ENCODE assay signal across 33 cellular contexts in genomic region chr7:115987486-115987885, GRCh38. TPM values are rescaled to one million over a fixed set of nuclear protein-coding genes. Genes with fewer than 3 reads are reported as not detected.
DNase-seq lines count a peak whose midpoint lies in the region; ATAC-seq, FAIRE-seq and TF ChIP-seq lines count a peak whose summit lies in the region.
"Had no signal": no experiment of that assay in that cellular context is flagged by ENCODE, and none has a peak within 500 bp of the region (broad histone marks: within the 10 kb centered on the region; RNA-seq: fewer than 3 reads in every experiment).

No MANE protein-coding gene starts in this region.

- H3K36me3 ChIP-seq in PC-3 (ENCODE audit: low read depth, low read length): no peaks in the 10 kb centered on the region
- H3K36me3 ChIP-seq: BE2C, BLaER1 had no signal

- TF ChIP-seq CTCF in LNCaP clone FGC (IDR thresholded peaks at IDR 0.05; ENCODE audit: control insufficient read depth, extremely low read depth, insufficient read depth) (no peak), PC-3 (conservative IDR thresholded peaks at IDR 0.05; ENCODE audit: low read depth, low read length) (no peak)

- H3K9me2 ChIP-seq in PC-3 (replicated peaks; ENCODE audit: low read length): no peaks in the 10 kb centered on the region

- no peak overlapping the region for H3K9ac ChIP-seq in PC-3 (ENCODE audit: low read length)
- H3K9ac ChIP-seq: BLaER1; BLaER1 treated with 17β-estradiol and CSF1 and Interleukin-3, amounts not matched to agents 10 nM and 100 nM had no signal

- no peaks in the 10 kb centered on the region for H3K79me2 ChIP-seq in PC-3 (ENCODE audit: low read length)

- no TSS peak for BruUV-seq in PC-3 (replicated peaks; lab: Mats Ljungman, UMichigan)

- FAIRE-seq in GM12892 (lab: Jason Lieb, UNC): peak; percentile 82
- FAIRE-seq: A549, D721Med had no signal

- no peak for TF ChIP-seq POLR2A in GM12892 (IDR thresholded peaks at IDR 0.05; ENCODE audit: low read depth, low read length)

- no peak overlapping the region for H2AFZ ChIP-seq in PC-3 (ENCODE audit: low read length)

- H3K9me3 ChIP-seq in PC-3 (ENCODE audit: low read length): no peaks in the 10 kb centered on the region
- H3K9me3 ChIP-seq: A549; BE2C; BLaER1; BLaER1 treated with 17β-estradiol and CSF1 and Interleukin-3, amounts not matched to agents 10 nM and 100 nM; Caco-2 had no signal

- POLR2A ChIA-PET in PC-3 (lab: Charles Lee; ENCODE audit: unreplicated experiment): no interaction called here

- ATAC-seq in PC-3: peak; percentile 87
- ATAC-seq: A549; CD8-positive, alpha-beta T cell had no signal

- CTCF ChIA-PET in PC-3 (lab: Charles Lee): no interaction called here

- no peaks in the 10 kb centered on the region for H3K4me1 ChIP-seq in PC-3 (ENCODE audit: insufficient read depth, low read length)
- H3K4me1 ChIP-seq: A549, BE2C, BLaER1, Caco-2 had no signal

- H3K4me2 ChIP-seq in PC-3 (ENCODE audit: low read length): no peak overlapping the region
- H3K4me2 ChIP-seq: A549; BLaER1; BLaER1 treated with 17β-estradiol and CSF1 and Interleukin-3, amounts not matched to agents 10 nM and 100 nM had no signal

- H4K20me1 ChIP-seq in PC-3 (ENCODE audit: low read length): no peaks in the 10 kb centered on the region
- H4K20me1 ChIP-seq: BLaER1 had no signal

- intact Hi-C loops in PC-3 (cut with micrococcal nuclease): no loop called here

- no peak overlapping the region for H3K27ac ChIP-seq in PC-3 (ENCODE audit: low read length)
- H3K27ac ChIP-seq: 22Rv1; A549; BLaER1; BLaER1 treated with 17β-estradiol and CSF1 and Interleukin-3, amounts not matched to agents 10 nM and 100 nM; C4-2B had no signal

- DNase-seq in GM12892 (ENCODE audit: insufficient read length) (no peak), LNCaP clone FGC (ENCODE audit: low read depth) (peak; percentile 62), PC-3 (no peak), iPS-NIHi7 (ENCODE audit: extremely low spot score) (no peak), activated gamma-delta T cell treated with Interleukin-2 at 50 U/mL for 16 hours (no peak)
- no peak for DNase-seq in activated naive CD4-positive, alpha-beta T cell (lab: John Stamatoyannopoulos, UW)
- DNase-seq: 8988T; ACHN; AML-193; BE2C; C1 segment of cervical spinal cord; Caco-2; Calu3; CD4-positive, alpha-beta memory T cell; CD4-positive, alpha-beta T cell; CD4-positive, CD25-positive, alpha-beta regulatory T cell; CD8-positive, alpha-beta memory T cell; CD8-positive, alpha-beta T cell; COR-L47; DMS 273 treated with DMSO at 0.1 percent for 48 hours; DMS153; DMS53; DMS79; DMS79 treated with DMSO at 0.1 percent for 48 hours; DND-41; EL had no signal

- peaks cover 12% of the 10 kb centered on the region; the same call in 1 of the 2 replicates for H3K27me3 ChIP-seq in PC-3 (ENCODE audit: low read length)
- H3K27me3 ChIP-seq: BE2C; BLaER1; BLaER1 treated with 17β-estradiol and CSF1 and Interleukin-3, amounts not matched to agents 10 nM and 100 nM had no signal

- no peak overlapping the region for H3K4me3 ChIP-seq in LNCaP clone FGC (ENCODE audit: low read depth, low read length)
- H3K4me3 ChIP-seq in PC-3 (ENCODE audit: low read length): no peak overlapping the region
- H3K4me3 ChIP-seq: A549; BLaER1; BLaER1 treated with 17β-estradiol and CSF1 and Interleukin-3, amounts not matched to agents 10 nM and 100 nM had no signal

- H3F3A ChIP-seq in PC-3 (ENCODE audit: low read length, unreplicated experiment): no peaks in the 10 kb centered on the region

RNA-seq across cellular contexts. Expression of gene TFEC, which starts 43.1 kb away (rescaled TPM):
- polyA plus RNA-seq in GM12892 (2012; ENCODE audit: missing spikeins): 1.9 TPM
- total RNA-seq in PC-3 (2014; rRNA removed): 0.12 and 0.15 TPM in 2 replicates
- total RNA-seq: Calu3; CD4-positive, alpha-beta T cell; CD8-positive, alpha-beta T cell had no signal
- polyA plus RNA-seq: BJ; CD4-positive, CD25-positive, alpha-beta regulatory T cell; CD8-positive, alpha-beta memory T cell had no signal
